In genomic region chr12:64624035-64624434, GRCh38 we compare ENCODE assay signal across 15 cellular contexts. TPM values are rescaled to one million over a fixed set of nuclear protein-coding genes. Genes with fewer than 3 reads are reported as not detected.
A peak's percentile ranks its signal among the peaks of the same experiment; 100 is the strongest.
DNase-seq lines count a peak whose midpoint lies in the region; ATAC-seq, FAIRE-seq and TF ChIP-seq lines count a peak whose summit lies in the region.
"Had no signal": no experiment of that assay in that cellular context is flagged by ENCODE, and none has a peak within 500 bp of the region (broad histone marks: within the 10 kb centered on the region; RNA-seq: fewer than 3 reads in every experiment).

No MANE protein-coding gene starts in this region.

- no peaks in the 10 kb centered on the region for H4K20me1 ChIP-seq in H9 (ENCODE audit: control insufficient read depth, insufficient read depth, insufficient read length)

- no peak for FAIRE-seq in kidney (lab: Jason Lieb, UNC)
- FAIRE-seq: G401.6 had no signal

- H4K5ac ChIP-seq in H9 (ENCODE audit: insufficient read length, low read depth, low read length), result no peak overlapping the region

- H3K79me2 ChIP-seq in ACC112 (ENCODE audit: control insufficient read depth, insufficient read depth, low read length, unreplicated experiment) (peaks cover 55% of the 10 kb centered on the region), H9 (ENCODE audit: insufficient read depth, low read length) (peaks cover 10% of the 10 kb centered on the region; the same call in 1 of the 2 replicates)

- no peak overlapping the region for H2BK5ac ChIP-seq in H9 (ENCODE audit: insufficient read length, low read length)

- H3K9me3 ChIP-seq in H9 (ENCODE audit: control insufficient read depth, low read depth, low read length) (no peaks in the 10 kb centered on the region), kidney (ENCODE audit: control insufficient read depth in 1 of 2, low read length in 2 of 2) (no peaks in the 10 kb centered on the region)
- H3K9me3 ChIP-seq in naive thymus-derived CD4-positive, alpha-beta T cell (ENCODE audit: control insufficient read depth in 2 of 3, low read length in 3 of 3), result no peaks in the 10 kb centered on the region
- H3K9me3 ChIP-seq: BLaER1, SK-N-SH had no signal

- no peak overlapping the region for H2AK5ac ChIP-seq in H9 (ENCODE audit: insufficient read length, low read length)

- in situ Hi-C loops in G401 (cut with HindIII; ENCODE audit: low sequenced_read_pairs), result no loop called here

- no peak overlapping the region; a peak in 1 of 5 replicates for H3K4me3 Mint-ChIP-seq in H9
- peak overlapping the region; percentile 86 for H3K4me3 Mint-ChIP-seq in activated T-helper 17 cell treated with anti-CD3 and anti-CD28 coated beads, Interleukin-2, amount 50 U/mL, for 72 hours
- H3K4me3 Mint-ChIP-seq in naive thymus-derived CD4-positive, alpha-beta T cell, result peak overlapping the region in 9 of 10 donors; percentile 25 to 92 (median 80)

- no peak overlapping the region for H4K91ac ChIP-seq in H9 (ENCODE audit: insufficient read length, low read depth, low read length)

- no peak overlapping the region for H3K23ac ChIP-seq in H9 (ENCODE audit: insufficient read length, low read depth, low read length)

- H3K4ac ChIP-seq in H9 (ENCODE audit: low read depth, low read length), result no peak overlapping the region

- H4K8ac ChIP-seq in H9 (replicated peaks; ENCODE audit: insufficient read length, low read depth, low read length), result no peak overlapping the region

- no peak overlapping the region for H3K4me3 ChIP-seq in ACC112 (ENCODE audit: low read depth, low read length)
- no peak overlapping the region for H3K4me3 ChIP-seq in naive thymus-derived CD4-positive, alpha-beta T cell (ENCODE audit: low read length)
- H3K4me3 ChIP-seq in kidney (ENCODE audit: low read length in 2 of 2), result no peak overlapping the region

- no peak for ATAC-seq in activated T-helper 17 cell treated with anti-CD3 and anti-CD28 coated beads, Interleukin-2, amount 50 U/mL, for 72 hours (replicated peaks)
- ATAC-seq in naive thymus-derived CD4-positive, alpha-beta T cell, result no peak
- ATAC-seq in HG03469 (IDR thresholded peaks at IDR 0.05; ENCODE audit: unreplicated experiment), result no peak
- ATAC-seq: left ventricle myocardium superior had no signal

- no peaks in the 10 kb centered on the region; a peak in 2 of 7 replicates for H3K36me3 Mint-ChIP-seq in H9 (ENCODE audit: insufficient read depth in 1 of 3, low read depth in 3 of 3)
- H3K36me3 Mint-ChIP-seq in activated T-helper 17 cell treated with anti-CD3 and anti-CD28 coated beads, Interleukin-2, amount 50 U/mL, for 72 hours (ENCODE audit: low read depth), result peaks cover 24% of the 10 kb centered on the region
- H3K36me3 Mint-ChIP-seq in naive thymus-derived CD4-positive, alpha-beta T cell, result peaks cover 0 to 15% (median 9%) of the 10 kb centered on the region in 5 donors

- peaks cover 13% of the 10 kb centered on the region for H3K79me1 ChIP-seq in H9 (ENCODE audit: insufficient read depth, low read depth, low read length, poor library complexity, severe bottlenecking)

- H3K23me2 ChIP-seq in H9 (ENCODE audit: insufficient read length, low read depth, low read length, poor library complexity, severe bottlenecking), result no peaks in the 10 kb centered on the region

- CTCF ChIA-PET in naive thymus-derived CD4-positive, alpha-beta T cell (lab: Charles Lee), result interaction anchor here (0.6 kb wide), 1 partner anchor 23 kb away, joined by 3 read pairs; no protein-coding TSS in a partner anchor

- H2AFZ ChIP-seq in ACC112 (ENCODE audit: low read length, unreplicated experiment) (no peak overlapping the region), H9 (ENCODE audit: low read length) (no peak overlapping the region)

- H3K14ac ChIP-seq in H9 (ENCODE audit: insufficient read depth, low read length), result no peak overlapping the region

- H3K27me3 ChIP-seq in ACC112 (ENCODE audit: insufficient read depth, low read length) (no peaks in the 10 kb centered on the region), H9 (ENCODE audit: insufficient read depth, low read length) (no peaks in the 10 kb centered on the region)
- H3K27me3 ChIP-seq in naive thymus-derived CD4-positive, alpha-beta T cell (ENCODE audit: control insufficient read depth in 2 of 2, insufficient read depth in 2 of 2, low read length in 2 of 2), result no peaks in the 10 kb centered on the region
- H3K27me3 ChIP-seq: BLaER1 had no signal

- peak overlapping the region; percentile 91 for H3K27ac ChIP-seq in ACC112 (ENCODE audit: low read depth, low read length)
- peak overlapping the region; percentile 47 for H3K27ac ChIP-seq in H9 (ENCODE audit: insufficient read length, low read depth, low read length)
- H3K27ac ChIP-seq in naive thymus-derived CD4-positive, alpha-beta T cell (ENCODE audit: low read depth, low read length), result peak overlapping the region; percentile 17
- no peak overlapping the region for H3K27ac ChIP-seq in kidney (ENCODE audit: low read depth in 2 of 2, low read length in 2 of 2)

- H2BK12ac ChIP-seq in H9 (ENCODE audit: insufficient read length, low read depth, low read length), result no peak overlapping the region

- no peak for DNase-seq in H9
- DNase-seq in naive thymus-derived CD4-positive, alpha-beta T cell, result no peak
- no peak for DNase-seq in G401 (ENCODE audit: low spot score)
- no peak for DNase-seq in kidney
- DNase-seq in stimulated activated CD4-positive, alpha-beta T cell treated with anti-CD3 and anti-CD28 coated beads, Interleukin-12 subunit alpha, Interleukin-12 subunit beta, amount 100 ng/mL, for 4 hours, result no peak
- DNase-seq: GOT3; hypothalamus; left ventricle myocardium superior; SK-N-SH; stimulated activated CD4-positive, alpha-beta T cell treated with anti-CD3 and anti-CD28 coated beads, Interleukin-15, amount 100 ng/mL, for 24 hours had no signal

- H3T11ph ChIP-seq in H9 (ENCODE audit: low read length), result no peak overlapping the region

- no peak overlapping the region for H2BK120ac ChIP-seq in H9 (ENCODE audit: low read depth, low read length, poor library complexity, severe bottlenecking)

- H3K36me3 ChIP-seq in ACC112 (ENCODE audit: insufficient read depth, low read length) (no peaks in the 10 kb centered on the region), kidney (ENCODE audit: control insufficient read depth in 1 of 2, insufficient read depth in 2 of 2, low read length in 2 of 2) (no peaks in the 10 kb centered on the region)
- H3K36me3 ChIP-seq in naive thymus-derived CD4-positive, alpha-beta T cell (ENCODE audit: control insufficient read depth in 2 of 3, insufficient read depth in 3 of 3, low read length in 3 of 3), result peaks cover 0 to 2% (median 0%) of the 10 kb centered on the region in 3 experiments

- H3K27me3 Mint-ChIP-seq in H9 (ENCODE audit: low read depth), result no peaks in the 10 kb centered on the region
- H3K27me3 Mint-ChIP-seq in activated T-helper 17 cell treated with anti-CD3 and anti-CD28 coated beads, Interleukin-2, amount 50 U/mL, for 72 hours, result no peaks in the 10 kb centered on the region
- H3K27me3 Mint-ChIP-seq in naive thymus-derived CD4-positive, alpha-beta T cell, result no peaks in the 10 kb centered on the region

- H3K4me2 ChIP-seq in H9 (ENCODE audit: insufficient read depth, insufficient read length, low read length), result peak overlapping the region; percentile 39

- intact Hi-C loops in naive thymus-derived CD4-positive, alpha-beta T cell (cut with micrococcal nuclease), result loop anchor here (2.0 kb wide), 2 partner anchors 33 to 45 kb away; no protein-coding TSS in a partner anchor
- intact Hi-C loops in kidney (cut with DNase I), result no loop called here

- H3K9ac ChIP-seq in H9 (ENCODE audit: extremely low read depth, insufficient read length, low read length) (no peak overlapping the region), kidney (ENCODE audit: low read length in 2 of 2) (no peak overlapping the region)
- H3K9ac ChIP-seq: BLaER1 had no signal

- H3K27ac Mint-ChIP-seq in H9, result peak overlapping the region in 2 of 3 experiments; percentile 3 to 97; a peak in 3 of 7 replicates
- no peak overlapping the region for H3K27ac Mint-ChIP-seq in activated T-helper 17 cell treated with anti-CD3 and anti-CD28 coated beads, Interleukin-2, amount 50 U/mL, for 72 hours
- peak overlapping the region in 8 of 9 donors; percentile 19 to 89 (median 70) for H3K27ac Mint-ChIP-seq in naive thymus-derived CD4-positive, alpha-beta T cell

- H3K4me1 ChIP-seq in ACC112 (ENCODE audit: control insufficient read depth, insufficient read depth, low read length, unreplicated experiment) (peaks cover 37% of the 10 kb centered on the region), H9 (ENCODE audit: insufficient read depth, low read length) (peaks cover 3% of the 10 kb centered on the region; the same call in 1 of the 2 replicates), kidney (ENCODE audit: control insufficient read depth in 1 of 2, insufficient read depth in 1 of 2, low read depth in 1 of 2, low read length in 2 of 2) (no peaks in the 10 kb centered on the region)
- peaks cover 50% of the 10 kb centered on the region in 2 donors for H3K4me1 ChIP-seq in naive thymus-derived CD4-positive, alpha-beta T cell (ENCODE audit: control insufficient read depth in 2 of 2, insufficient read depth in 2 of 2, low read length in 2 of 2)

- no peak overlapping the region for H3K56ac ChIP-seq in H9 (ENCODE audit: insufficient read length, low read depth, low read length)

- H3K4me1 Mint-ChIP-seq in H9, result peaks cover 29 to 37% of the 10 kb centered on the region in 2 experiments
- H3K4me1 Mint-ChIP-seq in activated T-helper 17 cell treated with anti-CD3 and anti-CD28 coated beads, Interleukin-2, amount 50 U/mL, for 72 hours, result peaks cover 32% of the 10 kb centered on the region
- peaks cover 43 to 93% (median 85%) of the 10 kb centered on the region in 7 donors for H3K4me1 Mint-ChIP-seq in naive thymus-derived CD4-positive, alpha-beta T cell

- POLR2A ChIA-PET in naive thymus-derived CD4-positive, alpha-beta T cell (lab: Charles Lee), result interaction anchor here (1.2 to 37.8 kb wide), 2 partner anchors 19 to 57 kb away, joined by 5 to 900 read pairs; no protein-coding TSS in a partner anchor

- H2BK20ac ChIP-seq in H9 (ENCODE audit: low read depth, low read length, poor library complexity, severe bottlenecking), result no peak overlapping the region

- H3K9me3 Mint-ChIP-seq in H9, result no peaks in the 10 kb centered on the region
- no peaks in the 10 kb centered on the region for H3K9me3 Mint-ChIP-seq in activated T-helper 17 cell treated with anti-CD3 and anti-CD28 coated beads, Interleukin-2, amount 50 U/mL, for 72 hours
- H3K9me3 Mint-ChIP-seq in naive thymus-derived CD4-positive, alpha-beta T cell, result no peaks in the 10 kb centered on the region

- TF ChIP-seq CTCF in H9 (conservative IDR thresholded peaks at IDR 0.05) (no peak), kidney (IDR thresholded peaks at IDR 0.05; ENCODE audit: borderline replicate concordance, extremely low read depth, insufficient read depth) (no peak)

- no peak overlapping the region for H3K18ac ChIP-seq in H9 (ENCODE audit: insufficient read length, low read depth, low read length)

- no CpG with 5 or more reads among the region's 4 CpGs for WGBS in H9 (ENCODE audit: extremely low coverage, insufficient read length, low lambda C conversion rate)

- H2BK15ac ChIP-seq in H9 (ENCODE audit: low read depth, low read length), result no peak overlapping the region

RNA-seq across cellular contexts. Expression of gene RASSF3, which starts 13.7 kb away (rescaled TPM):
- total RNA-seq in H9 (2021), result 45.1 and 45.9 TPM in 2 replicates
- 10 to 100 TPM; 31.0 to 43.9 TPM for total RNA-seq in activated T-helper 17 cell treated with anti-CD3 and anti-CD28 coated beads, Interleukin-2, amount 50 U/mL, for 72 hours
- total RNA-seq in naive thymus-derived CD4-positive, alpha-beta T cell, result 100 to 1,000 TPM in 4 of 5 experiments, 10 to 100 TPM in 1; 79.0 to 200 (median 107) TPM
- polyA plus RNA-seq in naive thymus-derived CD4-positive, alpha-beta T cell, result 1 to 10 TPM; 4.4 to 5.5 TPM
- total RNA-seq in G401 (2014; rRNA removed; shearing (Covaris generic)), result 41.8 and 43.4 TPM in 2 replicates
- 35.6 TPM for total RNA-seq in kidney
- 8.2 TPM for polyA plus RNA-seq in kidney (ENCODE audit: insufficient read depth, low read depth, low replicate concordance)

Comparison
In these comparisons a context has a peak if more than half of its experiments do, and no peak if none do; other contexts are left out.
1. H3K27ac ChIP-seq: peak in ACC112 (single experiment), H9 (single experiment) and naive thymus-derived CD4-positive, alpha-beta T cell (single experiment); none in kidney (0 of 2).
2. H3K4me3 Mint-ChIP-seq: peak in activated T-helper 17 cell treated with anti-CD3 and anti-CD28 coated beads, Interleukin-2, amount 50 U/mL, for 72 hours (single experiment) and naive thymus-derived CD4-positive, alpha-beta T cell (9 of 10); none in H9 (0 of 2).